8 cellular contexts compared by ENCODE assay signal in the genomic region with DNA sequence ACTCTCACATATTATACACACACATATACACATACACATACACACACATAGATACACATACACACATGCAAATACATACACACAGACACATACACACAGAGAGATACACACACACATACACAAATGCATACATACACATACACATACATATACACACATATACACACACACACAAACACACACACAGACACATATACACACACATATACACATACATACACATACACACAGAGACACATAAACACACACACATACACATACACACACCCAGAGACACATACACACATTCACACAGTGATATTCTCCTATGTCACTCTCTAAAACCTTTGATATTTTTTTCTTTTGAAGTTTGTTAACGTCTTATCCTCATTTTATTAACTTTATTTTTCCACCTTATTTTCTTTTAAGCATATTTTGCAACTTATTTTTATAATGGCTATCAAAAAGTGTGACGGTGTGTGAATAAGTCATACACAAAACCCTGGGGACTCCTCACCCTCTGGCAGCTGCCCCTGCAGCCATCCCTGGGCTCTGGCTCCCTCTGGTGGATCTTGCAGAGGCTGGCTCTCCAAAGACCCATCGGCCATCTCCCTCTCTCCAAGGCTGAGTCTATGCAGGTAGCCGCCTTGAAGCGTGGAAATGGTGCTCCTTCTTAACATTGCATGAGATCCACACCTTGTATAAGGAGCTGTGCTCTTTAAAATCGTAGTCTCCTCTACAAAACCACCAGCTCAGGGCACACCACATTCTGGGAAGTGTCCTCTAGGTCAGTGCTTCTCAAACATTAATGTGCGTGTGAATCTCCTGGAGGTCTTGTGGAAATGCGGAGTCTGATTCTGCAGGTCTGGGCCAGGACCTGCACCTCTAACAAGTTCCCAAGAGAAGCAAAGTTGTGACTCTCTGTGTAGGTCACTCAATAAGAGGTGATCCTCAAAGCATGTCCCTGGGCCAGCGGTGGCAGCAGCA. TPM values are rescaled to one million over a fixed set of nuclear protein-coding genes. Genes with fewer than 3 reads are reported as not detected.
DNase-seq lines count a peak whose midpoint lies in the region; ATAC-seq and TF ChIP-seq lines count a peak whose summit lies in the region.

No MANE protein-coding gene starts in this region.

- H3K27me3 ChIP-seq in esophagus muscularis mucosa = peaks cover 0 to 10% (median 0%) of the 10 kb centered on the region in 4 donors

- H3K4me1 ChIP-seq in esophagus muscularis mucosa = no peaks in the 10 kb centered on the region

- no peak overlapping the region for H3K27ac ChIP-seq in esophagus muscularis mucosa (replicated peaks in 1 of 4)

- H3K36me3 ChIP-seq in esophagus muscularis mucosa = no peaks in the 10 kb centered on the region

- H3K9me3 Mint-ChIP-seq in activated CD8-positive, alpha-beta memory T cell treated with anti-CD3 and anti-CD28 coated beads, Interleukin-2, amount 10 ng/mL, durations not matched to agents 7 days and 5 days (ENCODE audit: low read depth) = no peaks in the 10 kb centered on the region
- no peaks in the 10 kb centered on the region for H3K9me3 Mint-ChIP-seq in natural killer cell
- no peaks in the 10 kb centered on the region for H3K9me3 Mint-ChIP-seq in stimulated activated naive CD8-positive, alpha-beta T cell treated with anti-CD3 and anti-CD28 coated beads, Interleukin-15, amount 100 ng/mL, for 72 hours

- intact Hi-C loops in esophagus muscularis mucosa (cut with DNase I) = loop anchor here (5.0 to 10.0 kb wide), 2 partner anchors 139 to 426 kb away; a partner anchor contains a TSS
- intact Hi-C loops in natural killer cell (cut with micrococcal nuclease) = loop anchor here (2.0 kb wide), 1 partner anchor 405 kb away; no protein-coding TSS in a partner anchor

- no peaks in the 10 kb centered on the region for H3K36me3 Mint-ChIP-seq in activated CD8-positive, alpha-beta memory T cell treated with anti-CD3 and anti-CD28 coated beads, Interleukin-2, amount 10 ng/mL, durations not matched to agents 7 days and 5 days
- no peaks in the 10 kb centered on the region for H3K36me3 Mint-ChIP-seq in natural killer cell

- peak; percentile 5 for DNase-seq in GM04503 (ENCODE audit: low read depth)
- DNase-seq in NCI-H526 treated with DMSO at 0.1 percent for 48 hours (lab: John Stamatoyannopoulos, UW) = peak; percentile 3
- DNase-seq in activated CD8-positive, alpha-beta memory T cell treated with anti-CD3 and anti-CD28 coated beads, Interleukin-2, amount 10 ng/mL, durations not matched to agents 7 days and 5 days = peak; percentile 70
- DNase-seq in esophagus muscularis mucosa (ENCODE audit: extremely low spot score) = no peak
- DNase-seq in natural killer cell = no peak
- DNase-seq in stimulated activated naive CD8-positive, alpha-beta T cell treated with anti-CD3 and anti-CD28 coated beads, Interleukin-15, amount 100 ng/mL, for 72 hours = peak; percentile 45 to 50

- TF ChIP-seq CTCF in esophagus muscularis mucosa (IDR thresholded peaks at IDR 0.05) (peak; percentile 66 to 80 (median 69)), natural killer cell (IDR thresholded peaks at IDR 0.05) (peak; percentile 55)

- CTCF ChIA-PET in activated CD8-positive, alpha-beta memory T cell treated with anti-CD3 and anti-CD28 coated beads, Interleukin-2, amount 10 ng/mL, durations not matched to agents 7 days and 5 days (lab: Charles Lee) = interaction anchor here (1.8 kb wide), 1 partner anchor 54 kb away, joined by 9 read pairs; no protein-coding TSS in a partner anchor

- WGBS in esophagus muscularis mucosa = 43% methylated on average over 7 of the region's 9 CpGs

- H3K4me1 Mint-ChIP-seq in activated CD8-positive, alpha-beta memory T cell treated with anti-CD3 and anti-CD28 coated beads, Interleukin-2, amount 10 ng/mL, durations not matched to agents 7 days and 5 days = peaks cover 3% of the 10 kb centered on the region
- H3K4me1 Mint-ChIP-seq in natural killer cell = peaks cover 0 to 5% of the 10 kb centered on the region in 2 donors
- H3K4me1 Mint-ChIP-seq in stimulated activated naive CD8-positive, alpha-beta T cell treated with anti-CD3 and anti-CD28 coated beads, Interleukin-15, amount 100 ng/mL, for 72 hours = no peaks in the 10 kb centered on the region

- TF ChIP-seq POLR2A in esophagus muscularis mucosa (IDR thresholded peaks at IDR 0.05; ENCODE audit: low read depth) = no peak

- H3K27me3 Mint-ChIP-seq in activated CD8-positive, alpha-beta memory T cell treated with anti-CD3 and anti-CD28 coated beads, Interleukin-2, amount 10 ng/mL, durations not matched to agents 7 days and 5 days = peaks cover 6% of the 10 kb centered on the region
- peaks cover 0 to 8% of the 10 kb centered on the region in 2 donors for H3K27me3 Mint-ChIP-seq in natural killer cell (ENCODE audit: low read depth in 2 of 2)
- peaks cover 8% of the 10 kb centered on the region for H3K27me3 Mint-ChIP-seq in stimulated activated naive CD8-positive, alpha-beta T cell treated with anti-CD3 and anti-CD28 coated beads, Interleukin-15, amount 100 ng/mL, for 72 hours

- H3K4me3 Mint-ChIP-seq in activated CD8-positive, alpha-beta memory T cell treated with anti-CD3 and anti-CD28 coated beads, Interleukin-2, amount 10 ng/mL, durations not matched to agents 7 days and 5 days = no peak overlapping the region
- no peak overlapping the region for H3K4me3 Mint-ChIP-seq in natural killer cell
- H3K4me3 Mint-ChIP-seq in stimulated activated naive CD8-positive, alpha-beta T cell treated with anti-CD3 and anti-CD28 coated beads, Interleukin-15, amount 100 ng/mL, for 72 hours = no peak overlapping the region

- ATAC-seq in HG02938 (IDR thresholded peaks at IDR 0.05; ENCODE audit: unreplicated experiment) (peak; percentile 56), natural killer cell (peak in 1 of 3 donors; percentile 70), HG02642 (IDR thresholded peaks at IDR 0.05; ENCODE audit: poor library complexity, unreplicated experiment) (no peak)
- peak; percentile 73 for ATAC-seq in activated CD8-positive, alpha-beta memory T cell treated with anti-CD3 and anti-CD28 coated beads, Interleukin-2, amount 10 ng/mL, durations not matched to agents 7 days and 5 days
- ATAC-seq in stimulated activated naive CD8-positive, alpha-beta T cell treated with anti-CD3 and anti-CD28 coated beads, Interleukin-15, amount 100 ng/mL, for 72 hours = peak; percentile 86

- no peaks in the 10 kb centered on the region for H3K9me3 ChIP-seq in esophagus muscularis mucosa

- no peak overlapping the region for H3K27ac Mint-ChIP-seq in activated CD8-positive, alpha-beta memory T cell treated with anti-CD3 and anti-CD28 coated beads, Interleukin-2, amount 10 ng/mL, durations not matched to agents 7 days and 5 days
- H3K27ac Mint-ChIP-seq in natural killer cell = no peak overlapping the region
- no peak overlapping the region for H3K27ac Mint-ChIP-seq in stimulated activated naive CD8-positive, alpha-beta T cell treated with anti-CD3 and anti-CD28 coated beads, Interleukin-15, amount 100 ng/mL, for 72 hours

- no peak overlapping the region for H3K4me3 ChIP-seq in esophagus muscularis mucosa

- no peak for TF ChIP-seq EP300 in esophagus muscularis mucosa (IDR thresholded peaks at IDR 0.05)

RNA-seq across cellular contexts. Expression of a gene that starts 4.1 kb away (rescaled TPM):
- total RNA-seq in activated CD8-positive, alpha-beta memory T cell treated with anti-CD3 and anti-CD28 coated beads, Interleukin-2, amount 10 ng/mL, durations not matched to agents 7 days and 5 days = not detected
- total RNA-seq in esophagus muscularis mucosa (not detected), natural killer cell (not detected)

Comparison
In these comparisons a context has a peak if more than half of its experiments do, and no peak if none do; other contexts are left out.
1. DNase-seq: peak in GM04503 (single experiment), NCI-H526 treated with DMSO at 0.1 percent for 48 hours (single experiment), activated CD8-positive, alpha-beta memory T cell treated with anti-CD3 and anti-CD28 coated beads, Interleukin-2, amount 10 ng/mL, durations not matched to agents 7 days and 5 days (single experiment) and stimulated activated naive CD8-positive, alpha-beta T cell treated with anti-CD3 and anti-CD28 coated beads, Interleukin-15, amount 100 ng/mL, for 72 hours (2 of 2); none in esophagus muscularis mucosa (single experiment) and natural killer cell (single experiment).